8 cellular contexts compared by ENCODE assay signal in genomic region chr1:115595279-115596079, GRCh38. TPM values are rescaled to one million over a fixed set of nuclear protein-coding genes. Genes with fewer than 3 reads are reported as not detected.
DNase-seq lines count a peak whose midpoint lies in the region; ATAC-seq, FAIRE-seq and TF ChIP-seq lines count a peak whose summit lies in the region.

No MANE protein-coding gene starts in this region.

- no peaks in the 10 kb centered on the region for H3K36me3 ChIP-seq in pancreas

- FAIRE-seq in pancreas (lab: Jason Lieb, UNC) = no peak

- no peaks in the 10 kb centered on the region for H3K9me3 ChIP-seq in pancreas

- H3K4me1 Mint-ChIP-seq in type B pancreatic cell (ENCODE audit: unreplicated experiment) = peaks cover 4% of the 10 kb centered on the region

- peak; percentile 96 for TF ChIP-seq CTCF in C4-2B (conservative IDR thresholded peaks at IDR 0.05)
- TF ChIP-seq CTCF in pancreas (IDR thresholded peaks at IDR 0.05) = peak; percentile 83 to 96 (median 87)
- TF ChIP-seq CTCF in type B pancreatic cell (conservative IDR thresholded peaks at IDR 0.05) = peak; percentile 96

- H3K36me3 Mint-ChIP-seq in type B pancreatic cell = no peaks in the 10 kb centered on the region

- H3K9me3 Mint-ChIP-seq in type B pancreatic cell = peaks cover 4% of the 10 kb centered on the region

- H3K4me3 Mint-ChIP-seq in type B pancreatic cell = no peak overlapping the region

- H3K4me3 ChIP-seq in pancreas = no peak overlapping the region

- H3K27ac Mint-ChIP-seq in type B pancreatic cell = no peak overlapping the region

- no peaks in the 10 kb centered on the region for H3K27me3 Mint-ChIP-seq in type B pancreatic cell

- ATAC-seq in GM19397 (IDR thresholded peaks at IDR 0.05; ENCODE audit: unreplicated experiment) (peak; percentile 70), pancreas (peak; percentile 77 to 98 (median 95))

- no peaks in the 10 kb centered on the region for H3K27me3 ChIP-seq in pancreas

- DNase-seq in M059J (ENCODE audit: low read depth) (peak; percentile 96), RPMI7951 (ENCODE audit: low read depth) (peak; percentile 96), foreskin melanocyte (peak; percentile 74), pancreas (peak; percentile 62 to 90 (median 83)), type B pancreatic cell (ENCODE audit: extremely low spot score, unreplicated experiment) (peak; percentile 88)
- peak; percentile 15 for DNase-seq in activated effector memory CD4-positive, alpha-beta T cell treated with Interleukin-2 at 50 U/mL for 16 hours

- intact Hi-C loops in pancreas (cut with DNase I) = loop anchor here in 1 of 3 donors (5.0 kb wide), 1 partner anchor 458 kb away; no protein-coding TSS in a partner anchor

- H3K27ac ChIP-seq in C4-2B (no peak overlapping the region), pancreas (no peak overlapping the region)

- H3K4me1 ChIP-seq in pancreas = no peaks in the 10 kb centered on the region

- 53 to 54% methylated on average over 12 of the region's 12 CpGs for WGBS in pancreas, 2 donors

RNA-seq across cellular contexts. Expression of gene VANGL1, which starts 46.3 kb away (rescaled TPM):
- 14.3 and 24.5 TPM in 2 replicates for total RNA-seq in M059J (2014; rRNA removed; shearing (Covaris generic))
- 21.0 and 21.9 TPM in 2 replicates for total RNA-seq in RPMI7951 (2014; rRNA removed; shearing (Covaris generic))
- total RNA-seq in pancreas (1 to 10 TPM; 4.3 to 9.0 (median 5.8) TPM), type B pancreatic cell (ENCODE audit: low replicate concordance) (15.3 and 25.6 TPM in 2 replicates)
- polyA plus RNA-seq in pancreas = 1 to 10 TPM; 1.2 to 1.5 TPM

Comparison
In these comparisons a context has a peak if more than half of its experiments do, and no peak if none do; other contexts are left out.
1. DNase-seq: peak in every context shown above with its lines; median percentile 96 in M059J; 96 in RPMI7951; 88 in type B pancreatic cell; 83 in pancreas; 74 in foreskin melanocyte; 15 in activated effector memory CD4-positive, alpha-beta T cell treated with Interleukin-2 at 50 U/mL for 16 hours.